11 cellular contexts compared by ENCODE assay signal in the genomic region with DNA sequence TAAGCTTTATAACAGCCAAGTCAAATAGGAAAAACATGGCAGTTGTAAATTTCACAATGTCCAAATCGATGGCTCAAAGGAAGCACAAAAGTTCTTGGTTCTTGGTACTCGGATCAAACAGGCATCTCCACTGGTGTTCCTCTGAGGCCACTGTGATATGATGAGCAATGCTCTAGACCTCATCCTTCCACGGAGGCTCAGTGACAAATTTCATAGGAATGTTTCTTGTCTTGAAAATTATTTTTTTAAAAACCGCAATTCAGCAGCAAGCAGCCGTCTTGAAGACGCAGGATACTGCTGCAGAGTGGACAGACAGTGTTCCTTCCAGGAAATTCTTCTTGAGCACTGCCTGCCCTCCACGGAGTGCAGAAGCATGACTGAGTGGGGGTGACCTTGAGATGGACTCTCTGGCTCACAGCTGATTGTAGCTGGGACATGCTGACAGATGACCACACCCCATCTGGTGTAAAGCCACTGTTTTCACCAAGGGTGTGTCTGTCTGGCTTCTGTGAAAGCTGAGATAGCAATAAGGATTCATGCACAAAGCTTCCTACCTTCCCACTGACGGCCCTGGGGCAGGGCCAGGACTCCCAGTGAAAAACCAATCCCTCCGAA.
DNase-seq lines count a peak whose midpoint lies in the region; ATAC-seq and TF ChIP-seq lines count a peak whose summit lies in the region.
"Had no signal": no experiment of that assay in that cellular context is flagged by ENCODE, and none has a peak within 500 bp of the region (broad histone marks: within the 10 kb centered on the region; RNA-seq: fewer than 3 reads in every experiment).

No MANE protein-coding gene starts in this region.

- no peak for TF ChIP-seq CTCF in Peyer's patch (IDR thresholded peaks at IDR 0.05)

- H3K4me1 ChIP-seq in SJSA1 (replicated peaks) (peaks cover 46% of the 10 kb centered on the region), trophoblast cell (ENCODE audit: control insufficient read depth in 1 of 2, insufficient read depth in 2 of 2, low read length in 2 of 2) (peaks cover 17 to 18% of the 10 kb centered on the region in 2 experiments), Peyer's patch (no peaks in the 10 kb centered on the region)

- H3K18ac ChIP-seq in trophoblast cell (ENCODE audit: low read length) = no peak overlapping the region

- TF ChIP-seq POLR2A in Peyer's patch (IDR thresholded peaks at IDR 0.05) = no peak

- H2BK120ac ChIP-seq in trophoblast cell (ENCODE audit: insufficient read depth, low read length, poor library complexity) = no peak overlapping the region

- no peak overlapping the region for H2BK5ac ChIP-seq in trophoblast cell (ENCODE audit: low read depth, low read length, poor library complexity)

- no CpG with 5 or more reads among the region's 9 CpGs for WGBS in trophoblast cell (ENCODE audit: extremely low coverage, insufficient coverage, insufficient read length)

- H3K4me2 ChIP-seq in trophoblast cell (ENCODE audit: low read length) = no peak overlapping the region

- H3K36me3 ChIP-seq in SJSA1 (no peaks in the 10 kb centered on the region), trophoblast cell (ENCODE audit: control insufficient read depth in 1 of 2, insufficient read depth in 2 of 2, low read length in 2 of 2) (peaks cover 0 to 2% of the 10 kb centered on the region in 2 experiments), Peyer's patch (no peaks in the 10 kb centered on the region)
- H3K36me3 ChIP-seq: thoracic aorta had no signal

- no peak overlapping the region for H3K9ac ChIP-seq in trophoblast cell (ENCODE audit: low read length)

- ATAC-seq in GM21723 (IDR thresholded peaks at IDR 0.05; ENCODE audit: unreplicated experiment) = no peak

- H3K4ac ChIP-seq in trophoblast cell (ENCODE audit: low read depth, low read length) = no peak overlapping the region

- DNase-seq in EH (ENCODE audit: low read depth) (peak; percentile 94), SJSA1 (ENCODE audit: low read depth in 1 of 2, low spot score in 2 of 2) (peak; percentile 93 to 95), fibroblast of peridontal ligament (ENCODE audit: extremely low read depth) (peak; percentile 95), trophoblast cell (peak; percentile 51 to 69), Peyer's patch (no peak), NCI-H510A treated with DMSO at 0.1 percent for 48 hours (lab: John Stamatoyannopoulos, UW) (no peak)
- DNase-seq in activated CD4-positive, alpha-beta T cell treated with anti-CD3 and anti-CD28 coated beads, Interleukin-2, amount 50 U/mL, for 1 hour = no peak
- DNase-seq: KBM-7 had no signal

- peak overlapping the region; percentile 34 for H3K27ac ChIP-seq in SJSA1
- no peak overlapping the region for H3K27ac ChIP-seq in trophoblast cell (ENCODE audit: low read depth, low read length)
- no peak overlapping the region for H3K27ac ChIP-seq in Peyer's patch
- H3K27ac ChIP-seq: thoracic aorta had no signal

- no peak overlapping the region for H4K91ac ChIP-seq in trophoblast cell (ENCODE audit: low read depth, low read length)

- H4K8ac ChIP-seq in trophoblast cell (ENCODE audit: low read depth, low read length) = no peak overlapping the region

- no peak overlapping the region for H3K23ac ChIP-seq in trophoblast cell (ENCODE audit: low read length)

- no peak overlapping the region for H3K14ac ChIP-seq in trophoblast cell (ENCODE audit: low read length)

- H3K79me1 ChIP-seq in trophoblast cell (ENCODE audit: low read length) = no peaks in the 10 kb centered on the region

- H2AK5ac ChIP-seq in trophoblast cell (ENCODE audit: low read length) = no peak overlapping the region

- H3K79me2 ChIP-seq in trophoblast cell (ENCODE audit: control insufficient read depth, insufficient read depth, low read length, poor library complexity) = peaks cover 3% of the 10 kb centered on the region

- H3K9me3 ChIP-seq in SJSA1 (replicated peaks) (no peaks in the 10 kb centered on the region), trophoblast cell (ENCODE audit: insufficient read depth, low read depth, low read length) (no peaks in the 10 kb centered on the region), Peyer's patch (no peaks in the 10 kb centered on the region)
- H3K9me3 ChIP-seq: thoracic aorta had no signal

- H2AFZ ChIP-seq in trophoblast cell (ENCODE audit: insufficient read depth, low read length, poor library complexity) = no peak overlapping the region

- H3K27me3 ChIP-seq in SJSA1 (replicated peaks) (no peaks in the 10 kb centered on the region), trophoblast cell (ENCODE audit: insufficient read depth, low read length) (no peaks in the 10 kb centered on the region), Peyer's patch (no peaks in the 10 kb centered on the region)

- no peak overlapping the region for H2BK12ac ChIP-seq in trophoblast cell (ENCODE audit: low read length)

- no peak overlapping the region for H4K12ac ChIP-seq in trophoblast cell (ENCODE audit: low read depth, low read length)

- H3K4me3 ChIP-seq in SJSA1 (no peak overlapping the region), trophoblast cell (ENCODE audit: low read depth, low read length) (no peak overlapping the region), Peyer's patch (no peak overlapping the region)
- H3K4me3 ChIP-seq: skin epidermis, thoracic aorta had no signal

Comparison
In these comparisons a context has a peak if more than half of its experiments do, and no peak if none do; other contexts are left out.
1. DNase-seq: peak in EH (single experiment), SJSA1 (2 of 2), fibroblast of peridontal ligament (single experiment) and trophoblast cell (2 of 2); none in Peyer's patch (0 of 3), activated CD4-positive, alpha-beta T cell treated with anti-CD3 and anti-CD28 coated beads, Interleukin-2, amount 50 U/mL, for 1 hour (single experiment) and NCI-H510A treated with DMSO at 0.1 percent for 48 hours (single experiment).